ENCODE assay signal across 11 cellular contexts in the genomic region with DNA sequence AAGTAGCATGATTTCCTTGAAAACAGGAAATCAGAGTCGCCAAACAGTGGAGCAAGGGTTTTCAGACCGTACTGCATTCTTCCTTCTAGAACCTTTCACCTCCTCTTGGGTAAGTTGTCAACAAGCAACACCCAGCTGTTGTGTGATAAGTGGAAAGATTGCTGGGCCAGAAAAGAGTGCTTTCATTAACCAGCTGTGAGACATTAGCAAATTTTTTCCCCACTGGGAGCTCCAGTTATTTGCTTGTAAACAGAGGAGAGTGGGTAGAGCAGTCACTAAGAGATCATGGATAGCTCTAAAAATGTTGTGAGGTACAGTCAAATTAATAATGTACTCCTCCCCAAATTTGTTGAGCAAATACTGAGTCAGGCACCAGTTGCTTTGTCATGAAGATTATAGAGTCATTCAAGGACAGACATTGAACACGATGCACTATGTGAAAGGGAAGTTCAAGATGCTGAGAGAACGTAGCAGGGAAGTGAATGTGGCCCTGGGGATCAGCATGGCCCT. TPM values are rescaled to one million over a fixed set of nuclear protein-coding genes. Genes with fewer than 3 reads are reported as not detected.
DNase-seq lines count a peak whose midpoint lies in the region; TF ChIP-seq lines count a peak whose summit lies in the region.
"Had no signal": no experiment of that assay in that cellular context is flagged by ENCODE, and none has a peak within 500 bp of the region (broad histone marks: within the 10 kb centered on the region; RNA-seq: fewer than 3 reads in every experiment).

No MANE protein-coding gene starts in this region.

- H3K36me3 ChIP-seq in thyroid gland: no peaks in the 10 kb centered on the region

- H3K27me3 Mint-ChIP-seq in T-helper 2 cell treated with Interferon-gamma antibody and Interleukin-4, amounts not matched to agents 5 μg/mL and 100 μg/mL, for 36 hours (ENCODE audit: low read depth): peaks cover 6% of the 10 kb centered on the region

- H3K4me1 ChIP-seq in thyroid gland: peaks cover 6% of the 10 kb centered on the region in 2 donors

- no peak for TF ChIP-seq POLR2A in thyroid gland (IDR thresholded peaks at IDR 0.05)

- H3K4me3 Mint-ChIP-seq in T-helper 2 cell treated with Interferon-gamma antibody and Interleukin-4, amounts not matched to agents 5 μg/mL and 100 μg/mL, for 36 hours: no peak overlapping the region

- no peaks in the 10 kb centered on the region for H3K9me3 ChIP-seq in thyroid gland

- intact Hi-C loops in thyroid gland (cut with DNase I): no loop called here

- DNase-seq in NOMO-1 treated with DMSO at 0.1 percent for 48 hours (lab: John Stamatoyannopoulos, UW; ENCODE audit: unreplicated experiment) (peak; percentile 60), NOMO-1 treated with dmso at 0.1 percent for 144 hours (lab: John Stamatoyannopoulos, UW; ENCODE audit: unreplicated experiment) (no peak), HT-29 (ENCODE audit: low spot score) (peak; percentile 40), fibroblast of the aortic adventitia (ENCODE audit: low read depth) (peak; percentile 23), thyroid gland (no peak), HPDE6-E6E7 (ENCODE audit: extremely low spot score) (no peak)
- no peak for DNase-seq in T-helper 2 cell treated with Interferon-gamma antibody and Interleukin-4, amounts not matched to agents 5 μg/mL and 100 μg/mL, for 36 hours (ENCODE audit: low spot score)
- no peak for DNase-seq in activated CD8-positive, alpha-beta memory T cell treated with anti-CD3 and anti-CD28 coated beads, Interleukin-2, amount 50 U/mL, for 4 hours
- DNase-seq: GOT3; NCI-H748 treated with DMSO at 0.1 percent for 48 hours; stimulated activated naive CD4-positive, alpha-beta T cell treated with Interleukin-2 at 50 U/mL for 16 hours had no signal

- no peaks in the 10 kb centered on the region for H3K36me3 Mint-ChIP-seq in T-helper 2 cell treated with Interferon-gamma antibody and Interleukin-4, amounts not matched to agents 5 μg/mL and 100 μg/mL, for 36 hours (ENCODE audit: low read depth)

- H3K4me3 ChIP-seq in fibroblast of the aortic adventitia (ENCODE audit: low read depth, low read length) (no peak overlapping the region), thyroid gland (replicated peaks in 1 of 3) (no peak overlapping the region)

- H3K4me1 Mint-ChIP-seq in T-helper 2 cell treated with Interferon-gamma antibody and Interleukin-4, amounts not matched to agents 5 μg/mL and 100 μg/mL, for 36 hours (ENCODE audit: low read depth): no peaks in the 10 kb centered on the region

- WGBS in thyroid gland, 2 donors: 60% methylated on average over 4 of the region's 4 CpGs

- peak overlapping the region in 2 of 3 donors; percentile 34 to 36 for H3K27ac ChIP-seq in thyroid gland

- no peak overlapping the region for H3K27ac Mint-ChIP-seq in T-helper 2 cell treated with Interferon-gamma antibody and Interleukin-4, amounts not matched to agents 5 μg/mL and 100 μg/mL, for 36 hours

- TF ChIP-seq CTCF in fibroblast of the aortic adventitia (IDR thresholded peaks at IDR 0.05; ENCODE audit: insufficient read depth, low read length) (no peak), thyroid gland (IDR thresholded peaks at IDR 0.05) (no peak)

- H3K9me3 Mint-ChIP-seq in T-helper 2 cell treated with Interferon-gamma antibody and Interleukin-4, amounts not matched to agents 5 μg/mL and 100 μg/mL, for 36 hours: no peaks in the 10 kb centered on the region

- no peaks in the 10 kb centered on the region for H3K27me3 ChIP-seq in thyroid gland

RNA-seq across cellular contexts. Expression of gene MPEG1, which starts 11.7 kb away (rescaled TPM):
- total RNA-seq in HT-29 (2014; rRNA removed; shearing (Covaris generic)): not detected in 2 replicates
- total RNA-seq in fibroblast of the aortic adventitia (ENCODE audit: low replicate concordance) (not detected in 2 replicates), thyroid gland (10 to 100 TPM in 3 of 4 donors, 1 to 10 TPM in 1; 5.8 to 16.3 (median 11.5) TPM)

RNA-seq across cellular contexts. Expression of gene DTX4, which starts 52.5 kb away (rescaled TPM):
- total RNA-seq in HT-29 (2014; rRNA removed; shearing (Covaris generic)): 20.8 and 22.6 TPM in 2 replicates
- total RNA-seq in fibroblast of the aortic adventitia (ENCODE audit: low replicate concordance): 0.18 and 0.57 TPM in 2 replicates
- 10 to 100 TPM in 3 of 4 donors, 1 to 10 TPM in 1; 9.6 to 29.3 (median 17.5) TPM for total RNA-seq in thyroid gland

Comparison
In these comparisons a context has a peak if more than half of its experiments do, and no peak if none do; other contexts are left out.
1. DNase-seq: peak in NOMO-1 treated with DMSO at 0.1 percent for 48 hours (single experiment), HT-29 (single experiment) and fibroblast of the aortic adventitia (single experiment); none in NOMO-1 treated with dmso at 0.1 percent for 144 hours (single experiment), thyroid gland (0 of 2), T-helper 2 cell treated with Interferon-gamma antibody and Interleukin-4, amounts not matched to agents 5 μg/mL and 100 μg/mL, for 36 hours (single experiment), HPDE6-E6E7 (single experiment) and activated CD8-positive, alpha-beta memory T cell treated with anti-CD3 and anti-CD28 coated beads, Interleukin-2, amount 50 U/mL, for 4 hours (single experiment).